In the genomic region with DNA sequence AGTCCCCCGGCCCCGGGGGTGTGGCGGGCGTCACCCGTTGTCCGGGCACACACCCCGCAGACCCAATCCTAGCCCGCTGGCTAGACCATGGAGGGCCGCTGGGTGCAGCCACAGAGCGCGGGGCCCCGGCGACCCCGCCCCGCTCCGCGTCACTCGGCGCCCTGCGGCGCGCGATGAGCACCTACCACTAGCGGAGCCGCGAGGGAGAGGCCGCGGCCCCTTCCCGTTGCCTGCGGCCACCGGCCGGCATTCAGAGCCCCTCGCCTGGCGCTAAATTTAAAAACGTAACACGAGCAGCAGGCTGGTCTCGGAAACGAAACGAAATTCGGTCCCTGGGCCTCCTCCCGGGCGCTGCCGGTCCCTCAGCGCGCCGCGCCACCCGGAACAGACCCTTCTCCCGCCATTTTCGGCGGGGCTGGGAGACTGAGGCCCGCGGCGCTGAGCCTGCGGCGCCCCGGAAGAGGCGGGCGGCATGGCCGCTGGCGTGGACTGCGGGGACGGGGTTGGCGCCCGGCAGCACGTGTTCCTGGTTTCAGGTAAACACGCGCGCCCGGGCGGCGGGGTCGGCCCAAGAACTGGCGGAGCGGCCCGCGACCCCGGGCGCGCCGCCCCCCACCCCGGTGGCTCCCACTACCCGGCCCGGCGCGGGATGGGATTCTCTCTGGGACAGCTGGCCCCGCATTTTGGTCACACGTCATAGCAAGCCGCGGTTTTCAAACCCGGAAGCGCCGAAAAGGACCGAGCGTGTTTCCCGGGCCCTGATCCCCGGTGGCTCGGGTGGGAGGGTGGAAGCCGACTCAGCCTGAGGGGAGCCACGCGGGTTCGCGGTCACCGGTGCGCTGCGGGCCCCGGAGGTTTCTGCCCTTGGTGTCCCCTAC, we compare ENCODE assay signal across 1 cellular context.
TF ChIP-seq lines count a peak whose summit lies in the region.

A gene with protein sequence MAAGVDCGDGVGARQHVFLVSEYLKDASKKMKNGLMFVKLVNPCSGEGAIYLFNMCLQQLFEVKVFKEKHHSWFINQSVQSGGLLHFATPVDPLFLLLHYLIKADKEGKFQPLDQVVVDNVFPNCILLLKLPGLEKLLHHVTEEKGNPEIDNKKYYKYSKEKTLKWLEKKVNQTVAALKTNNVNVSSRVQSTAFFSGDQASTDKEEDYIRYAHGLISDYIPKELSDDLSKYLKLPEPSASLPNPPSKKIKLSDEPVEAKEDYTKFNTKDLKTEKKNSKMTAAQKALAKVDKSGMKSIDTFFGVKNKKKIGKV (plus strand): TSS at position 187 of the 878 bp plus-strand sequence. CDS start 286 bp downstream, at position 473.

TF ChIP-seq in HCT116, 20 proteins besides CTCF, POLR2A, EP300 and RAD21 (continued from another document):
- TF ChIP-seq, protein P1, sequence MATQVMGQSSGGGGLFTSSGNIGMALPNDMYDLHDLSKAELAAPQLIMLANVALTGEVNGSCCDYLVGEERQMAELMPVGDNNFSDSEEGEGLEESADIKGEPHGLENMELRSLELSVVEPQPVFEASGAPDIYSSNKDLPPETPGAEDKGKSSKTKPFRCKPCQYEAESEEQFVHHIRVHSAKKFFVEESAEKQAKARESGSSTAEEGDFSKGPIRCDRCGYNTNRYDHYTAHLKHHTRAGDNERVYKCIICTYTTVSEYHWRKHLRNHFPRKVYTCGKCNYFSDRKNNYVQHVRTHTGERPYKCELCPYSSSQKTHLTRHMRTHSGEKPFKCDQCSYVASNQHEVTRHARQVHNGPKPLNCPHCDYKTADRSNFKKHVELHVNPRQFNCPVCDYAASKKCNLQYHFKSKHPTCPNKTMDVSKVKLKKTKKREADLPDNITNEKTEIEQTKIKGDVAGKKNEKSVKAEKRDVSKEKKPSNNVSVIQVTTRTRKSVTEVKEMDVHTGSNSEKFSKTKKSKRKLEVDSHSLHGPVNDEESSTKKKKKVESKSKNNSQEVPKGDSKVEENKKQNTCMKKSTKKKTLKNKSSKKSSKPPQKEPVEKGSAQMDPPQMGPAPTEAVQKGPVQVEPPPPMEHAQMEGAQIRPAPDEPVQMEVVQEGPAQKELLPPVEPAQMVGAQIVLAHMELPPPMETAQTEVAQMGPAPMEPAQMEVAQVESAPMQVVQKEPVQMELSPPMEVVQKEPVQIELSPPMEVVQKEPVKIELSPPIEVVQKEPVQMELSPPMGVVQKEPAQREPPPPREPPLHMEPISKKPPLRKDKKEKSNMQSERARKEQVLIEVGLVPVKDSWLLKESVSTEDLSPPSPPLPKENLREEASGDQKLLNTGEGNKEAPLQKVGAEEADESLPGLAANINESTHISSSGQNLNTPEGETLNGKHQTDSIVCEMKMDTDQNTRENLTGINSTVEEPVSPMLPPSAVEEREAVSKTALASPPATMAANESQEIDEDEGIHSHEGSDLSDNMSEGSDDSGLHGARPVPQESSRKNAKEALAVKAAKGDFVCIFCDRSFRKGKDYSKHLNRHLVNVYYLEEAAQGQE (IDR thresholded peaks at IDR 0.05; ENCODE audit: low read depth): no peak
- TF ChIP-seq, protein P2, sequence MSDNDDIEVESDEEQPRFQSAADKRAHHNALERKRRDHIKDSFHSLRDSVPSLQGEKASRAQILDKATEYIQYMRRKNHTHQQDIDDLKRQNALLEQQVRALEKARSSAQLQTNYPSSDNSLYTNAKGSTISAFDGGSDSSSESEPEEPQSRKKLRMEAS (IDR thresholded peaks at IDR 0.05): peak; percentile 74
- TF ChIP-seq POLR2AphosphoS5 (IDR thresholded peaks at IDR 0.05; ENCODE audit: low read depth, low read length) (peak; percentile 76), SRF (IDR thresholded peaks at IDR 0.05; ENCODE audit: low read depth) (no peak)
